In genomic region chr12:13211859-13212664, GRCh38 we compare ENCODE assay signal across 8 cellular contexts. TPM values are rescaled to one million over a fixed set of nuclear protein-coding genes. Genes with fewer than 3 reads are reported as not detected.
DNase-seq lines count a peak whose midpoint lies in the region; ATAC-seq and TF ChIP-seq lines count a peak whose summit lies in the region.

No MANE protein-coding gene starts in this region.

- no peak for DNase-seq in HFF-Myc (ENCODE audit: extremely low read depth, low read depth)
- peak; percentile 29 for DNase-seq in NCI-H774 (lab: John Stamatoyannopoulos, UW)
- DNase-seq in activated CD4-positive, alpha-beta memory T cell treated with anti-CD3 and anti-CD28 coated beads, Interleukin-2, amount 10 ng/mL, durations not matched to agents 7 days and 5 days: peak; percentile 76
- DNase-seq in effector memory CD8-positive, alpha-beta T cell: peak; percentile 68 to 76 (median 69)
- peak; percentile 81 for DNase-seq in myocyte (ENCODE audit: low read depth)
- DNase-seq in stimulated activated effector memory CD8-positive, alpha-beta T cell treated with anti-CD3 and anti-CD28 coated beads, Interleukin-12 subunit alpha, Interleukin-12 subunit beta, amount 100 ng/mL, for 72 hours (ENCODE audit: low spot score in 2 of 2): peak; percentile 45 to 79

- H3K27ac ChIP-seq in C4-2B: no peak overlapping the region; the same call in 1 of the 2 replicates

- peaks cover 43% of the 10 kb centered on the region for H3K36me3 Mint-ChIP-seq in activated CD4-positive, alpha-beta memory T cell treated with anti-CD3 and anti-CD28 coated beads, Interleukin-2, amount 10 ng/mL, durations not matched to agents 7 days and 5 days (ENCODE audit: low read depth)
- H3K36me3 Mint-ChIP-seq in effector memory CD8-positive, alpha-beta T cell (ENCODE audit: insufficient read depth): no peaks in the 10 kb centered on the region
- peaks cover 42% of the 10 kb centered on the region for H3K36me3 Mint-ChIP-seq in stimulated activated effector memory CD8-positive, alpha-beta T cell treated with anti-CD3 and anti-CD28 coated beads, Interleukin-12 subunit alpha, Interleukin-12 subunit beta, amount 100 ng/mL, for 72 hours

- H3K9me3 Mint-ChIP-seq in activated CD4-positive, alpha-beta memory T cell treated with anti-CD3 and anti-CD28 coated beads, Interleukin-2, amount 10 ng/mL, durations not matched to agents 7 days and 5 days: no peaks in the 10 kb centered on the region
- H3K9me3 Mint-ChIP-seq in effector memory CD8-positive, alpha-beta T cell: no peaks in the 10 kb centered on the region
- no peaks in the 10 kb centered on the region for H3K9me3 Mint-ChIP-seq in stimulated activated effector memory CD8-positive, alpha-beta T cell treated with anti-CD3 and anti-CD28 coated beads, Interleukin-12 subunit alpha, Interleukin-12 subunit beta, amount 100 ng/mL, for 72 hours

- H3K27ac Mint-ChIP-seq in activated CD4-positive, alpha-beta memory T cell treated with anti-CD3 and anti-CD28 coated beads, Interleukin-2, amount 10 ng/mL, durations not matched to agents 7 days and 5 days: peak overlapping the region; percentile 47
- H3K27ac Mint-ChIP-seq in effector memory CD8-positive, alpha-beta T cell: peak overlapping the region; percentile 4 to 61
- peak overlapping the region; percentile 27 for H3K27ac Mint-ChIP-seq in stimulated activated effector memory CD8-positive, alpha-beta T cell treated with anti-CD3 and anti-CD28 coated beads, Interleukin-12 subunit alpha, Interleukin-12 subunit beta, amount 100 ng/mL, for 72 hours

- peak; percentile 91 for TF ChIP-seq CTCF in C4-2B (conservative IDR thresholded peaks at IDR 0.05)
- TF ChIP-seq CTCF in HFF-Myc (IDR thresholded peaks at IDR 0.05; ENCODE audit: low read depth, low read length, missing control alignments): peak; percentile 79

- peak overlapping the region; percentile 43 for H3K4me3 Mint-ChIP-seq in activated CD4-positive, alpha-beta memory T cell treated with anti-CD3 and anti-CD28 coated beads, Interleukin-2, amount 10 ng/mL, durations not matched to agents 7 days and 5 days
- H3K4me3 Mint-ChIP-seq in effector memory CD8-positive, alpha-beta T cell: peak overlapping the region; percentile 28 to 32
- peak overlapping the region; percentile 44 for H3K4me3 Mint-ChIP-seq in stimulated activated effector memory CD8-positive, alpha-beta T cell treated with anti-CD3 and anti-CD28 coated beads, Interleukin-12 subunit alpha, Interleukin-12 subunit beta, amount 100 ng/mL, for 72 hours

- H3K4me3 ChIP-seq in HFF-Myc (replicated peaks; ENCODE audit: low read depth, low read length): no peak overlapping the region

- ATAC-seq in effector memory CD8-positive, alpha-beta T cell (replicated peaks): peak; percentile 77
- peak; percentile 49 for ATAC-seq in stimulated activated effector memory CD8-positive, alpha-beta T cell treated with anti-CD3 and anti-CD28 coated beads, Interleukin-12 subunit alpha, Interleukin-12 subunit beta, amount 100 ng/mL, for 72 hours
- ATAC-seq in HG02571 (IDR thresholded peaks at IDR 0.05; ENCODE audit: unreplicated experiment): no peak

- peaks cover 65% of the 10 kb centered on the region for H3K4me1 Mint-ChIP-seq in activated CD4-positive, alpha-beta memory T cell treated with anti-CD3 and anti-CD28 coated beads, Interleukin-2, amount 10 ng/mL, durations not matched to agents 7 days and 5 days
- peaks cover 5 to 6% of the 10 kb centered on the region in 2 donors for H3K4me1 Mint-ChIP-seq in effector memory CD8-positive, alpha-beta T cell (ENCODE audit: low read depth in 2 of 2)
- H3K4me1 Mint-ChIP-seq in stimulated activated effector memory CD8-positive, alpha-beta T cell treated with anti-CD3 and anti-CD28 coated beads, Interleukin-12 subunit alpha, Interleukin-12 subunit beta, amount 100 ng/mL, for 72 hours: peaks cover 37% of the 10 kb centered on the region

- CTCF ChIA-PET in activated CD4-positive, alpha-beta memory T cell treated with anti-CD3 and anti-CD28 coated beads, Interleukin-2, amount 10 ng/mL, durations not matched to agents 7 days and 5 days (lab: Charles Lee): interaction anchor here (0.6 to 6.6 kb wide), 45 partner anchors 10 to 496 kb away, joined by 3 to 102 read pairs (median 4); partner anchors contain the start of genes EMP1, FAM234B and GSG1

- H3K27me3 Mint-ChIP-seq in activated CD4-positive, alpha-beta memory T cell treated with anti-CD3 and anti-CD28 coated beads, Interleukin-2, amount 10 ng/mL, durations not matched to agents 7 days and 5 days: no peaks in the 10 kb centered on the region
- H3K27me3 Mint-ChIP-seq in effector memory CD8-positive, alpha-beta T cell: peaks cover 20 to 33% of the 10 kb centered on the region in 2 donors

- POLR2A ChIA-PET in activated CD4-positive, alpha-beta memory T cell treated with anti-CD3 and anti-CD28 coated beads, Interleukin-2, amount 10 ng/mL, durations not matched to agents 7 days and 5 days (lab: Charles Lee): interaction anchor here (0.6 to 1.8 kb wide), 10 partner anchors 9 to 238 kb away, joined by 3 to 11 read pairs (median 3); no protein-coding TSS in a partner anchor

RNA-seq across cellular contexts. Expression of gene EMP1, which starts 15.5 kb away (rescaled TPM):
- total RNA-seq in activated CD4-positive, alpha-beta memory T cell treated with anti-CD3 and anti-CD28 coated beads, Interleukin-2, amount 10 ng/mL, durations not matched to agents 7 days and 5 days: 100 to 1,000 TPM in 1 of 2 experiments, 10 to 100 TPM in 1; 90.4 to 101 TPM
- total RNA-seq in myocyte: 54.9 and 141 TPM in 2 replicates
- polyA plus RNA-seq in myocyte (2012): 267 TPM
